21 cellular contexts compared by ENCODE assay signal in genomic region chr3:119234610-119235009, GRCh38. TPM values are rescaled to one million over a fixed set of nuclear protein-coding genes. Genes with fewer than 3 reads are reported as not detected.
DNase-seq lines count a peak whose midpoint lies in the region; ATAC-seq, FAIRE-seq and TF ChIP-seq lines count a peak whose summit lies in the region.
"Had no signal": no experiment of that assay in that cellular context is flagged by ENCODE, and none has a peak within 500 bp of the region (broad histone marks: within the 10 kb centered on the region; RNA-seq: fewer than 3 reads in every experiment).

No MANE protein-coding gene starts in this region.

- H4K20me1 ChIP-seq in MM.1S (ENCODE audit: insufficient read depth, low read length): no peaks in the 10 kb centered on the region
- H4K20me1 ChIP-seq in osteoblast (ENCODE audit: insufficient read depth, low read length): no peaks in the 10 kb centered on the region

- H3K27me3 Mint-ChIP-seq in activated CD4-positive, alpha-beta T cell treated with anti-CD3 and anti-CD28 coated beads for 36 hours: no peaks in the 10 kb centered on the region
- H3K27me3 Mint-ChIP-seq: activated B cell treated with CpG ODN at 0.5 μM for 24 hours; dendritic cell treated with granulocyte-macrophage colony-stimulating factor and Interleukin-4, amounts not matched to agents 40 ng/mL and 50 ng/mL, for 4 days; naive B cell had no signal

- no peaks in the 10 kb centered on the region for H3K9me2 ChIP-seq in MM.1S (replicated peaks; ENCODE audit: insufficient read depth, low read length)

- ATAC-seq in activated CD4-positive, alpha-beta T cell treated with anti-CD3 and anti-CD28 coated beads for 36 hours: peak; percentile 15
- ATAC-seq in HG03095 (IDR thresholded peaks at IDR 0.05; ENCODE audit: unreplicated experiment): no peak

- H3K27ac ChIP-seq in MM.1S (ENCODE audit: low read length): peak overlapping the region; percentile 3; the same call in 1 of the 2 replicates
- H3K27ac ChIP-seq in ascending aorta: peak overlapping the region; percentile 20 to 36
- H3K27ac ChIP-seq in osteoblast (ENCODE audit: low read depth, low read length): peak overlapping the region; percentile 69

- peaks cover 54% of the 10 kb centered on the region for H3K36me3 Mint-ChIP-seq in activated CD4-positive, alpha-beta T cell treated with anti-CD3 and anti-CD28 coated beads for 36 hours (ENCODE audit: low read depth)

- no peaks in the 10 kb centered on the region for H3K9me3 Mint-ChIP-seq in activated CD4-positive, alpha-beta T cell treated with anti-CD3 and anti-CD28 coated beads for 36 hours (ENCODE audit: low read depth)
- H3K9me3 Mint-ChIP-seq: activated B cell treated with CpG ODN at 0.5 μM for 24 hours; dendritic cell treated with granulocyte-macrophage colony-stimulating factor and Interleukin-4, amounts not matched to agents 40 ng/mL and 50 ng/mL, for 4 days; naive B cell; T-helper 1 cell treated with Interleukin-12 subunit alpha and Interleukin-12 subunit beta and Interleukin-4 antibody, amounts not matched to agents 30 μg/mL and 1 μg/mL, for 36 hours had no signal

- H3K4me3 Mint-ChIP-seq in activated CD4-positive, alpha-beta T cell treated with anti-CD3 and anti-CD28 coated beads for 36 hours: no peak overlapping the region
- H3K4me3 Mint-ChIP-seq: activated B cell treated with CpG ODN at 0.5 μM for 24 hours; dendritic cell treated with granulocyte-macrophage colony-stimulating factor and Interleukin-4, amounts not matched to agents 40 ng/mL and 50 ng/mL, for 4 days; naive B cell; T-helper 1 cell treated with Interleukin-12 subunit alpha and Interleukin-12 subunit beta and Interleukin-4 antibody, amounts not matched to agents 30 μg/mL and 1 μg/mL, for 36 hours had no signal

- POLR2A ChIA-PET in activated CD4-positive, alpha-beta T cell treated with anti-CD3 and anti-CD28 coated beads for 36 hours (lab: Charles Lee): no interaction called here

- H3K79me2 ChIP-seq in MM.1S (ENCODE audit: low read length) (peaks cover 10% of the 10 kb centered on the region; the same call in 1 of the 2 replicates), osteoblast (ENCODE audit: insufficient read depth, low read length) (peaks cover 33% of the 10 kb centered on the region)

- H3F3A ChIP-seq in MM.1S (ENCODE audit: insufficient read depth, low read length): no peaks in the 10 kb centered on the region

- H2AFZ ChIP-seq in MM.1S (ENCODE audit: low read length) (no peak overlapping the region), osteoblast (ENCODE audit: low read length) (no peak overlapping the region)

- H3K4me3 ChIP-seq in MM.1S (ENCODE audit: low read length) (no peak overlapping the region), ascending aorta (no peak overlapping the region), osteoblast (ENCODE audit: insufficient read depth, low read length) (peak overlapping the region; percentile 1)

- H3K27ac Mint-ChIP-seq in activated CD4-positive, alpha-beta T cell treated with anti-CD3 and anti-CD28 coated beads for 36 hours: peak overlapping the region; percentile 70
- H3K27ac Mint-ChIP-seq: activated B cell treated with CpG ODN at 0.5 μM for 24 hours; dendritic cell treated with granulocyte-macrophage colony-stimulating factor and Interleukin-4, amounts not matched to agents 40 ng/mL and 50 ng/mL, for 4 days; naive B cell had no signal

- H3K9ac ChIP-seq in MM.1S (ENCODE audit: low read length): no peak overlapping the region

- TF ChIP-seq CTCF in MM.1S (IDR thresholded peaks at IDR 0.05; ENCODE audit: low read length) (no peak), ascending aorta (IDR thresholded peaks at IDR 0.05) (no peak), osteoblast (IDR thresholded peaks at IDR 0.05; ENCODE audit: extremely low read depth, low read depth, low read length) (no peak)

- DNase-seq in activated CD4-positive, alpha-beta T cell treated with anti-CD3 and anti-CD28 coated beads for 36 hours: no peak
- no peak for DNase-seq in activated CD4-positive, alpha-beta T cell treated with anti-CD3 and anti-CD28 coated beads for 4 hours
- DNase-seq in MM.1S: no peak
- DNase-seq in ascending aorta (ENCODE audit: low spot score in 2 of 2): no peak
- DNase-seq in osteoblast (ENCODE audit: insufficient read length, low spot score, missing footprints): no peak
- DNase-seq in urothelium cell line (ENCODE audit: low spot score): no peak
- DNase-seq in NCI-H446 treated with DMSO at 0.1 percent for 48 hours (lab: John Stamatoyannopoulos, UW): no peak
- DNase-seq: activated B cell treated with CpG ODN at 0.5 μM for 24 hours; C1 segment of cervical spinal cord; foreskin melanocyte; GOT3; hypothalamus; naive B cell; NCI-H69; posterior cingulate gyrus; Right ventricle myocardium superior; stimulated activated CD4-positive, alpha-beta T cell treated with anti-CD3 and anti-CD28 coated beads, Interleukin-2, amount 100 ng/mL, for 48 hours had no signal

- peaks cover 25% of the 10 kb centered on the region for H3K4me1 ChIP-seq in MM.1S (ENCODE audit: low read length)
- H3K4me1 ChIP-seq in ascending aorta: peaks cover 0 to 14% of the 10 kb centered on the region in 2 donors
- H3K4me1 ChIP-seq in osteoblast (ENCODE audit: insufficient read depth, low read length): peaks cover 31% of the 10 kb centered on the region

- intact Hi-C loops in activated CD4-positive, alpha-beta T cell treated with anti-CD3 and anti-CD28 coated beads for 36 hours (cut with DNase I, micrococcal nuclease): loop anchor here in 1 of 2 experiments (10.0 kb wide), 1 partner anchor 200 kb away; the partner anchor contains the start of gene IGSF11
- intact Hi-C loops in ascending aorta (cut with DNase I): no loop called here

- H3K9me3 ChIP-seq in MM.1S (replicated peaks; ENCODE audit: insufficient read depth, low read length) (no peaks in the 10 kb centered on the region), ascending aorta (no peaks in the 10 kb centered on the region), osteoblast (ENCODE audit: low read depth, low read length) (no peaks in the 10 kb centered on the region)

- CTCF ChIA-PET in activated CD4-positive, alpha-beta T cell treated with anti-CD3 and anti-CD28 coated beads for 36 hours (lab: Charles Lee): no interaction called here

- no peaks in the 10 kb centered on the region for H3K27me3 ChIP-seq in MM.1S (replicated peaks; ENCODE audit: insufficient read depth, low read length)
- H3K27me3 ChIP-seq in ascending aorta: no peaks in the 10 kb centered on the region
- H3K27me3 ChIP-seq in osteoblast (ENCODE audit: insufficient read depth, low read length): no peaks in the 10 kb centered on the region

- FAIRE-seq in urothelium cell line (lab: Jason Lieb, UNC): no peak

- H3K4me2 ChIP-seq in MM.1S (ENCODE audit: low read depth, low read length): peak overlapping the region; percentile 2; the same call in 1 of the 2 replicates
- H3K4me2 ChIP-seq in osteoblast (ENCODE audit: insufficient read depth, low read length): peak overlapping the region; percentile 57

- no peaks in the 10 kb centered on the region; the same call in 1 of the 2 replicates for H3K36me3 ChIP-seq in MM.1S (replicated peaks; ENCODE audit: insufficient read depth, low read length)
- H3K36me3 ChIP-seq in ascending aorta: peaks cover 11 to 44% of the 10 kb centered on the region in 2 donors
- H3K36me3 ChIP-seq in osteoblast (ENCODE audit: insufficient read depth, low read length): peaks cover 33% of the 10 kb centered on the region

- H3K4me1 Mint-ChIP-seq in activated CD4-positive, alpha-beta T cell treated with anti-CD3 and anti-CD28 coated beads for 36 hours: peaks cover 77% of the 10 kb centered on the region

RNA-seq across cellular contexts. Expression of gene B4GALT4, which starts 6.1 kb away (rescaled TPM):
- total RNA-seq in activated CD4-positive, alpha-beta T cell treated with anti-CD3 and anti-CD28 coated beads for 36 hours: 10 to 100 TPM; 16.6 to 16.7 TPM
- total RNA-seq in ascending aorta (6.4 TPM), osteoblast (22.7 and 28.2 TPM in 2 replicates)

RNA-seq across cellular contexts. Expression of gene ARHGAP31, which starts 59.6 kb away (rescaled TPM):
- total RNA-seq in activated CD4-positive, alpha-beta T cell treated with anti-CD3 and anti-CD28 coated beads for 36 hours: 1 to 10 TPM; 9.2 to 9.6 TPM
- total RNA-seq in ascending aorta: 31.4 TPM
- 41.5 and 56.5 TPM in 2 replicates for total RNA-seq in osteoblast
- total RNA-seq: G401 had no signal

Comparison
In these comparisons a context has a peak if more than half of its experiments do, and no peak if none do; other contexts are left out.
1. H3K27ac ChIP-seq: peak in every context shown above with its lines; median percentile 69 in osteoblast; 28 in ascending aorta; 3 in MM.1S.